Comparison of ENCODE assay signal across 30 cellular contexts in the genomic region with DNA sequence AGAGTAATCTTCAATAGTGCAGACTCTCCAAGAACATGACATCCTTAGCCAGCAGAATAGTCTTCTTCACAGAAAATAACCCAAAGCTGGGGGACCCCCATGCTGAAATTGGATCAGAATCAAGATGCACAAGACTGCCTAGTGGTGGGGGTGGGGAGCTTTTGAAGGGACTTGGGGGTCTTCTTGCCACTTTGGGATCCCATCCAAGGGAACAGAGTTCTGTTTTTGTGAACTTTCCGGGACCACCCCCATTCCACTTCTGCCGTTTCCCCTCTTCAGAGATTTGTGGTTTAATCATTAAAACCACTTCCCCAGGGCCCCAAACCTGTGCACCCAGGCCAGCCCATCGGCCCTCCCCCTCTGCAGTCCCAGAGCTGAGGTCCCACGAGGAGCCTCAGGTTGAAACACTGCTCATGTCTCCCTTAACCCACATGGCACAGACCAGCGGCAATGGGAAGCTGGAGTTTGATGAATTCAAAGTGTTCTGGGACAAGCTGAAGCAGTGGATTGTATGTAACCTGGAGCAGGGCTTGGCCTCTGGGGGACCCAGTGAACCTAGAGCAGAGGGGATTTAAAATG. TPM values are rescaled to one million over a fixed set of nuclear protein-coding genes. Genes with fewer than 3 reads are reported as not detected.
"Had no signal": no experiment of that assay in that cellular context is flagged by ENCODE, and none has a peak within 500 bp of the region (broad histone marks: within the 10 kb centered on the region; RNA-seq: fewer than 3 reads in every experiment).

No MANE protein-coding gene starts in this region.

- ATAC-seq: Panc1, Right ventricle myocardium inferior, T-cell had no signal

- H3K27me3 ChIP-seq: adrenal gland, breast epithelium, MG63 had no signal

- H3K36me3 Mint-ChIP-seq: activated CD4-positive, alpha-beta memory T cell treated with anti-CD3 and anti-CD28 coated beads for 36 hours; activated naive CD8-positive, alpha-beta T cell treated with anti-CD3 and anti-CD28 coated beads, Interleukin-2, amount 10 ng/mL, durations not matched to agents 7 days and 5 days; T-cell had no signal

- H3K27ac ChIP-seq: adrenal gland, breast epithelium, KMS-11, SK-N-MC, VCaP had no signal

- H3K4me1 ChIP-seq: adrenal gland, breast epithelium had no signal

- H3K9me3 Mint-ChIP-seq: activated CD4-positive, alpha-beta memory T cell treated with anti-CD3 and anti-CD28 coated beads for 36 hours; activated CD4-positive, alpha-beta T cell treated with anti-CD3 and anti-CD28 coated beads, Interleukin-2, amount 10 ng/mL, durations not matched to agents 7 days and 5 days; activated naive CD8-positive, alpha-beta T cell treated with anti-CD3 and anti-CD28 coated beads, Interleukin-2, amount 10 ng/mL, durations not matched to agents 7 days and 5 days; T-cell had no signal

- H3K9ac ChIP-seq: KMS-11 had no signal

- H3K4me3 ChIP-seq: adrenal gland, breast epithelium, MG63, SK-N-MC had no signal

- H3K36me3 ChIP-seq: adrenal gland, breast epithelium, MG63 had no signal

- H3K4me2 ChIP-seq: KMS-11 had no signal

- H3K27ac Mint-ChIP-seq: activated CD4-positive, alpha-beta memory T cell treated with anti-CD3 and anti-CD28 coated beads for 36 hours; activated CD4-positive, alpha-beta T cell treated with anti-CD3 and anti-CD28 coated beads, Interleukin-2, amount 10 ng/mL, durations not matched to agents 7 days and 5 days; activated naive CD8-positive, alpha-beta T cell treated with anti-CD3 and anti-CD28 coated beads, Interleukin-2, amount 10 ng/mL, durations not matched to agents 7 days and 5 days; T-cell had no signal

- DNase-seq: activated CD4-positive, alpha-beta memory T cell treated with anti-CD3 and anti-CD28 coated beads for 36 hours; activated CD4-positive, alpha-beta T cell treated with anti-CD3 and anti-CD28 coated beads, Interleukin-2, amount 10 ng/mL, durations not matched to agents 7 days and 5 days; activated CD4-positive, CD25-positive, alpha-beta regulatory T cell; activated CD8-positive, alpha-beta memory T cell treated with anti-CD3 and anti-CD28 coated beads, Interleukin-2, amount 50 U/mL, for 48 hours; activated naive CD4-positive, alpha-beta T cell treated with anti-CD3 and anti-CD28 coated beads, Interleukin-2, amount 50 U/mL, for 16 hours; activated naive CD8-positive, alpha-beta T cell treated with anti-CD3 and anti-CD28 coated beads, Interleukin-2, amount 10 ng/mL, durations not matched to agents 7 days and 5 days; activated T-cell treated with anti-CD3 and anti-CD28 coated beads, Interleukin-2, amount 50 U/mL, for 1 hour; adrenal gland; aorta; caudate nucleus; MG63; MV-4-11; NCI-H1092 treated with DMSO at 0.1 percent for 48 hours; NCI-H1436; NCI-H1694 treated with DMSO at 0.1 percent for 48 hours; NCI-H2029 treated with DMSO at 0.1 percent for 48 hours; NCI-H345; NCI-H510A; NCI-H526 treated with DMSO at 0.1 percent for 48 hours; NCI-H82; NK-92 treated with Interleukin-12 subunit alpha and Interleukin-12 subunit beta, amount 100 ng/mL, for 24 hours; RPMI8226; T-cell; T-helper 2 cell had no signal

- H3K4me3 Mint-ChIP-seq: activated CD4-positive, alpha-beta memory T cell treated with anti-CD3 and anti-CD28 coated beads for 36 hours; activated CD4-positive, alpha-beta T cell treated with anti-CD3 and anti-CD28 coated beads, Interleukin-2, amount 10 ng/mL, durations not matched to agents 7 days and 5 days; activated naive CD8-positive, alpha-beta T cell treated with anti-CD3 and anti-CD28 coated beads, Interleukin-2, amount 10 ng/mL, durations not matched to agents 7 days and 5 days; T-cell had no signal

- H3K4me1 Mint-ChIP-seq: activated CD4-positive, alpha-beta T cell treated with anti-CD3 and anti-CD28 coated beads, Interleukin-2, amount 10 ng/mL, durations not matched to agents 7 days and 5 days; activated naive CD8-positive, alpha-beta T cell treated with anti-CD3 and anti-CD28 coated beads, Interleukin-2, amount 10 ng/mL, durations not matched to agents 7 days and 5 days; T-cell had no signal

- H3K9me3 ChIP-seq: adrenal gland, breast epithelium, MG63 had no signal

RNA-seq across cellular contexts. Expression of a gene that starts 44.9 kb away (rescaled TPM):
- total RNA-seq: activated CD4-positive, alpha-beta memory T cell treated with anti-CD3 and anti-CD28 coated beads for 36 hours; activated CD4-positive, alpha-beta T cell treated with anti-CD3 and anti-CD28 coated beads, Interleukin-2, amount 10 ng/mL, durations not matched to agents 7 days and 5 days; activated naive CD8-positive, alpha-beta T cell treated with anti-CD3 and anti-CD28 coated beads, Interleukin-2, amount 10 ng/mL, durations not matched to agents 7 days and 5 days; aorta; T-cell had no signal
